8 cellular contexts compared by ENCODE assay signal in genomic region chr15:40310001-40310959, GRCh38. TPM values are rescaled to one million over a fixed set of nuclear protein-coding genes. Genes with fewer than 3 reads are reported as not detected.
DNase-seq lines count a peak whose midpoint lies in the region; ATAC-seq and TF ChIP-seq lines count a peak whose summit lies in the region.

No MANE protein-coding gene starts in this region.

- TF ChIP-seq EP300 in Ishikawa (IDR thresholded peaks at IDR 0.05; ENCODE audit: borderline replicate concordance): no peak
- TF ChIP-seq EP300 in suprapubic skin (IDR thresholded peaks at IDR 0.05): no peak

- H3K27ac ChIP-seq in VCaP (no peak overlapping the region), suprapubic skin (no peak overlapping the region)

- H3K9me3 ChIP-seq in suprapubic skin: no peaks in the 10 kb centered on the region

- no peak overlapping the region for H3K4me3 Mint-ChIP-seq in chondrocyte (ENCODE audit: unreplicated experiment)
- H3K4me3 Mint-ChIP-seq in memory B cell: peak overlapping the region; percentile 94

- peaks cover 29% of the 10 kb centered on the region for H3K4me1 Mint-ChIP-seq in chondrocyte (ENCODE audit: low read depth)
- H3K4me1 Mint-ChIP-seq in memory B cell: peaks cover 27% of the 10 kb centered on the region

- TF ChIP-seq RAD21 in Ishikawa (IDR thresholded peaks at IDR 0.05; ENCODE audit: low read depth): peak; percentile 93

- H3K27me3 ChIP-seq in suprapubic skin: peaks cover 13% of the 10 kb centered on the region

- DNase-seq in D341Med (ENCODE audit: low spot score) (peak; percentile 85), chondrocyte (ENCODE audit: low spot score) (no peak), memory B cell (ENCODE audit: low spot score in 2 of 2) (peak in 1 of 2 donors; percentile 37), suprapubic skin (ENCODE audit: low spot score in 2 of 2) (no peak), HCEC 1CT (no peak), OCI-M2 (lab: John Stamatoyannopoulos, UW; ENCODE audit: unreplicated experiment) (no peak)

- ATAC-seq in memory B cell (ENCODE audit: low read depth): peak; percentile 26

- peaks cover 11% of the 10 kb centered on the region for H3K4me1 ChIP-seq in suprapubic skin

- WGBS in suprapubic skin: 31% methylated on average over 4 of the region's 4 CpGs

- H3K36me3 Mint-ChIP-seq in chondrocyte (ENCODE audit: low read depth) (no peaks in the 10 kb centered on the region), memory B cell (no peaks in the 10 kb centered on the region)

- no peak overlapping the region for H3K27ac Mint-ChIP-seq in chondrocyte (ENCODE audit: unreplicated experiment)
- no peak overlapping the region for H3K27ac Mint-ChIP-seq in memory B cell

- peaks cover 1% of the 10 kb centered on the region for H3K27me3 Mint-ChIP-seq in chondrocyte (ENCODE audit: low read depth)
- H3K27me3 Mint-ChIP-seq in memory B cell: peaks cover under 1% of the 10 kb centered on the region

- TF ChIP-seq CTCF in VCaP (conservative IDR thresholded peaks at IDR 0.05) (peak; percentile 86), chondrocyte (IDR thresholded peaks at IDR 0.05) (peak; percentile 80), suprapubic skin (IDR thresholded peaks at IDR 0.05) (peak; percentile 33 to 52)

- H3K9me3 Mint-ChIP-seq in chondrocyte (ENCODE audit: low read depth) (no peaks in the 10 kb centered on the region), memory B cell (no peaks in the 10 kb centered on the region)

- no peak overlapping the region for H3K4me3 ChIP-seq in suprapubic skin

- no peaks in the 10 kb centered on the region for H3K36me3 ChIP-seq in suprapubic skin

- TF ChIP-seq POLR2A in suprapubic skin (IDR thresholded peaks at IDR 0.05): no peak

TF ChIP-seq in Ishikawa, 13 proteins besides CTCF, POLR2A, EP300 and RAD21:
- TF ChIP-seq FOXM1 (IDR thresholded peaks at IDR 0.05; ENCODE audit: borderline replicate concordance, low read depth) (no peak), USF1 (IDR thresholded peaks at IDR 0.05) (no peak), NFIC (IDR thresholded peaks at IDR 0.05) (no peak), MAX (IDR thresholded peaks at IDR 0.05) (no peak), TAF1 (IDR thresholded peaks at IDR 0.05; ENCODE audit: low read depth) (no peak)

RNA-seq across cellular contexts. Expression of gene PLCB2, which starts 2.5 kb away (rescaled TPM):
- total RNA-seq in chondrocyte (1.4 to 3.4 TPM (median 2.8 TPM) in 3 replicates), suprapubic skin (1 to 10 TPM in 3 of 4 donors, under 1 TPM in 1; 0.34 to 3.0 (median 2.0) TPM)

RNA-seq across cellular contexts. Expression of gene INAFM2, which starts 13.2 kb away (rescaled TPM):
- total RNA-seq in chondrocyte (68.8 to 128 TPM (median 80.6 TPM) in 3 replicates), suprapubic skin (1 to 10 TPM; 3.3 to 9.1 (median 6.1) TPM)

RNA-seq across cellular contexts. Expression of gene ANKRD63, which starts 27.4 kb away (rescaled TPM):
- total RNA-seq in chondrocyte (0.25 to 1.1 TPM in 2 of 3 replicates, not detected in the other), suprapubic skin (not detected)

RNA-seq across cellular contexts. Expression of gene CCDC9B, which starts 30.5 kb away (rescaled TPM):
- total RNA-seq in chondrocyte (55.4 to 60.0 TPM (median 58.0 TPM) in 3 replicates), suprapubic skin (10 to 100 TPM in 2 of 4 donors, 1 to 10 TPM in 2; 6.1 to 47.9 (median 10.9) TPM)

RNA-seq across cellular contexts. Expression of gene PHGR1, which starts 40.6 kb away (rescaled TPM):
- not detected in 3 replicates for total RNA-seq in chondrocyte
- not detected for total RNA-seq in suprapubic skin
